ENCODE assay signal across 24 cellular contexts in genomic region chr2:71941731-71942575, GRCh38.
DNase-seq lines count a peak whose midpoint lies in the region; ATAC-seq and TF ChIP-seq lines count a peak whose summit lies in the region.
"Had no signal": no experiment of that assay in that cellular context is flagged by ENCODE, and none has a peak within 500 bp of the region (broad histone marks: within the 10 kb centered on the region; RNA-seq: fewer than 3 reads in every experiment).

No MANE protein-coding gene starts in this region.

- no peaks in the 10 kb centered on the region for H4K20me1 ChIP-seq in H9 (ENCODE audit: control insufficient read depth, insufficient read depth, insufficient read length)
- 0 out of 2 replicates have a peak, but pooled peaks cover 3% of the 10 kb centered on the region for H4K20me1 ChIP-seq in Karpas-422 (ENCODE audit: insufficient read depth, low read depth, low read length)

- H3K79me2 ChIP-seq in H9 (ENCODE audit: insufficient read depth, low read length) (no peaks in the 10 kb centered on the region), Karpas-422 (ENCODE audit: low read length) (no peaks in the 10 kb centered on the region)

- no peaks in the 10 kb centered on the region for H3K9me2 ChIP-seq in Karpas-422 (replicated peaks; ENCODE audit: insufficient read depth, low read length)

- H2AFZ ChIP-seq in H9 (ENCODE audit: low read length) (no peak overlapping the region), Karpas-422 (ENCODE audit: low read length) (no peak overlapping the region)

- H3K4me1 Mint-ChIP-seq in H9 (peaks cover 5 to 9% of the 10 kb centered on the region in 2 experiments), glutamatergic neuron (ENCODE audit: low read depth, unreplicated experiment) (peaks cover 45% of the 10 kb centered on the region)
- H3K4me1 Mint-ChIP-seq: CD14-positive monocyte; naive thymus-derived CD8-positive, alpha-beta T cell had no signal

- no peak overlapping the region for H3K56ac ChIP-seq in H9 (ENCODE audit: insufficient read length, low read depth, low read length)

- no peaks in the 10 kb centered on the region for H3K79me1 ChIP-seq in H9 (ENCODE audit: insufficient read depth, low read depth, low read length, poor library complexity, severe bottlenecking)

- no peak for ATAC-seq in HG02981 (IDR thresholded peaks at IDR 0.05; ENCODE audit: unreplicated experiment)
- ATAC-seq: naive thymus-derived CD8-positive, alpha-beta T cell had no signal

- H3K27me3 ChIP-seq in H9 (ENCODE audit: insufficient read depth, low read length) (no peaks in the 10 kb centered on the region), Karpas-422 (ENCODE audit: low read length) (no peaks in the 10 kb centered on the region)
- H3K27me3 ChIP-seq: tibial artery had no signal

- no peak overlapping the region for H3K18ac ChIP-seq in H9 (ENCODE audit: insufficient read length, low read depth, low read length)

- H3K9me3 ChIP-seq in H9 (ENCODE audit: control insufficient read depth, low read depth, low read length) (no peaks in the 10 kb centered on the region), Karpas-422 (ENCODE audit: low read length) (no peaks in the 10 kb centered on the region)
- H3K9me3 ChIP-seq: tibial artery had no signal

- H3K36me3 ChIP-seq in Karpas-422 (ENCODE audit: insufficient read depth, low read length), result no peaks in the 10 kb centered on the region
- H3K36me3 ChIP-seq: tibial artery had no signal

- no peak overlapping the region for H3K23ac ChIP-seq in H9 (ENCODE audit: insufficient read length, low read depth, low read length)

- no peak overlapping the region for H2BK12ac ChIP-seq in H9 (ENCODE audit: insufficient read length, low read depth, low read length)

- H3K4ac ChIP-seq in H9 (ENCODE audit: low read depth, low read length), result no peak overlapping the region

- no peak overlapping the region for H4K5ac ChIP-seq in H9 (ENCODE audit: insufficient read length, low read depth, low read length)

- no peak overlapping the region for H2BK120ac ChIP-seq in H9 (ENCODE audit: low read depth, low read length, poor library complexity, severe bottlenecking)

- no peak overlapping the region for H2AK5ac ChIP-seq in H9 (ENCODE audit: insufficient read length, low read length)

- no peak overlapping the region for H2BK20ac ChIP-seq in H9 (ENCODE audit: low read depth, low read length, poor library complexity, severe bottlenecking)

- no peak overlapping the region for H2BK5ac ChIP-seq in H9 (ENCODE audit: insufficient read length, low read length)

- no peaks in the 10 kb centered on the region for H3K23me2 ChIP-seq in H9 (ENCODE audit: insufficient read length, low read depth, low read length, poor library complexity, severe bottlenecking)

- H3K27me3 Mint-ChIP-seq in H9 (ENCODE audit: low read depth) (peaks cover 16% of the 10 kb centered on the region), glutamatergic neuron (ENCODE audit: unreplicated experiment) (peaks cover 19% of the 10 kb centered on the region)
- H3K27me3 Mint-ChIP-seq: dendritic cell treated with granulocyte-macrophage colony-stimulating factor and Interleukin-4, amounts not matched to agents 40 ng/mL and 50 ng/mL, for 4 days had no signal

- no CpG with 5 or more reads among the region's 11 CpGs for WGBS in H9 (ENCODE audit: extremely low coverage, insufficient read length, low lambda C conversion rate)

- H3K4me2 ChIP-seq in H9 (ENCODE audit: insufficient read depth, insufficient read length, low read length), result no peak overlapping the region
- no peak overlapping the region for H3K4me2 ChIP-seq in Karpas-422 (ENCODE audit: low read depth, low read length, poor library complexity, severe bottlenecking)

- H3T11ph ChIP-seq in H9 (ENCODE audit: low read length), result no peak overlapping the region

- H2BK15ac ChIP-seq in H9 (ENCODE audit: low read depth, low read length), result no peak overlapping the region

- H3K27ac ChIP-seq in H9 (ENCODE audit: insufficient read length, low read depth, low read length) (no peak overlapping the region), Karpas-422 (ENCODE audit: low read length) (no peak overlapping the region)

- H3K4me3 ChIP-seq in Karpas-422 (ENCODE audit: low read length), result no peak overlapping the region
- H3K4me3 ChIP-seq: tibial artery had no signal

- H3K36me3 Mint-ChIP-seq in H9 (ENCODE audit: insufficient read depth in 1 of 3, low read depth in 3 of 3) (no peaks in the 10 kb centered on the region; a peak in 2 of 7 replicates), glutamatergic neuron (ENCODE audit: unreplicated experiment) (peaks cover 4% of the 10 kb centered on the region)
- H3K36me3 Mint-ChIP-seq: CD14-positive monocyte; naive thymus-derived CD8-positive, alpha-beta T cell had no signal

- H3K4me1 ChIP-seq in H9 (ENCODE audit: insufficient read depth, low read length) (no peaks in the 10 kb centered on the region), Karpas-422 (ENCODE audit: low read length) (no peaks in the 10 kb centered on the region)

- H3K4me3 Mint-ChIP-seq in H9 (no peak overlapping the region), glutamatergic neuron (ENCODE audit: unreplicated experiment) (peak overlapping the region; percentile 64)
- H3K4me3 Mint-ChIP-seq: dendritic cell treated with granulocyte-macrophage colony-stimulating factor and Interleukin-4, amounts not matched to agents 40 ng/mL and 50 ng/mL, for 4 days; HFFc6; naive thymus-derived CD8-positive, alpha-beta T cell had no signal

- H3K27ac Mint-ChIP-seq in H9 (no peak overlapping the region), glutamatergic neuron (ENCODE audit: unreplicated experiment) (peak overlapping the region; percentile 89)
- H3K27ac Mint-ChIP-seq: CD14-positive monocyte; dendritic cell treated with granulocyte-macrophage colony-stimulating factor and Interleukin-4, amounts not matched to agents 40 ng/mL and 50 ng/mL, for 4 days; HFFc6; naive thymus-derived CD8-positive, alpha-beta T cell had no signal

- H4K8ac ChIP-seq in H9 (replicated peaks; ENCODE audit: insufficient read length, low read depth, low read length), result no peak overlapping the region

- peaks cover 0 to 2% of the 10 kb centered on the region in 2 experiments; a peak in 1 of 5 replicates for H3K9me3 Mint-ChIP-seq in H9
- H3K9me3 Mint-ChIP-seq in glutamatergic neuron (ENCODE audit: unreplicated experiment), result peaks cover 21% of the 10 kb centered on the region
- H3K9me3 Mint-ChIP-seq: dendritic cell treated with granulocyte-macrophage colony-stimulating factor and Interleukin-4, amounts not matched to agents 40 ng/mL and 50 ng/mL, for 4 days; HFFc6; naive thymus-derived CD8-positive, alpha-beta T cell had no signal

- no peak for TF ChIP-seq CTCF in H9 (conservative IDR thresholded peaks at IDR 0.05)
- no peak for TF ChIP-seq CTCF in glutamatergic neuron (IDR thresholded peaks at IDR 0.05; ENCODE audit: partially characterized antibody, unreplicated experiment)

- no peak overlapping the region for H4K91ac ChIP-seq in H9 (ENCODE audit: insufficient read length, low read depth, low read length)

- H3K14ac ChIP-seq in H9 (ENCODE audit: insufficient read depth, low read length), result no peak overlapping the region; the same call in 1 of the 2 replicates

- no peak overlapping the region for H3K9ac ChIP-seq in H9 (ENCODE audit: extremely low read depth, insufficient read length, low read length)
- H3K9ac ChIP-seq in Karpas-422 (ENCODE audit: low read length), result no peak overlapping the region

- peak; percentile 10 for DNase-seq in NCI-H2171 treated with DMSO at 0.1 percent for 48 hours (lab: John Stamatoyannopoulos, UW)
- DNase-seq in NCI-H2171 (lab: John Stamatoyannopoulos, UW), result no peak
- peak; percentile 8 for DNase-seq in H9
- peak; percentile 57 for DNase-seq in glutamatergic neuron
- peak; percentile 4 for DNase-seq in stimulated activated CD8-positive, alpha-beta memory T cell treated with anti-CD3 and anti-CD28 coated beads, Interleukin-4, amount 100 ng/mL, for 48 hours
- DNase-seq in Karpas-422, result no peak
- DNase-seq in NCI-H774 (lab: John Stamatoyannopoulos, UW), result no peak
- DNase-seq: activated CD4-positive, alpha-beta T cell treated with anti-CD3 and anti-CD28 coated beads, Interleukin-2, amount 50 U/mL, for 1 hour; activated naive CD4-positive, alpha-beta T cell; DMS 273 treated with DMSO at 0.1 percent for 48 hours; foreskin melanocyte; HFFc6; kidney glomerular epithelial cell; mesenchymal stem cell; naive thymus-derived CD8-positive, alpha-beta T cell; NCI-H1105 treated with DMSO at 0.1 percent for 48 hours; NCI-H82; SIG-M5; stimulated activated CD4-positive, alpha-beta T cell treated with anti-CD3 and anti-CD28 coated beads, Interleukin-2, amount 100 ng/mL, for 24 hours; stimulated activated naive CD4-positive, alpha-beta T cell treated with Interleukin-2 at 50 U/mL for 16 hours had no signal

Comparison
In these comparisons a context has a peak if more than half of its experiments do, and no peak if none do; other contexts are left out.
1. DNase-seq: peak in NCI-H2171 treated with DMSO at 0.1 percent for 48 hours (single experiment), H9 (single experiment), glutamatergic neuron (single experiment) and stimulated activated CD8-positive, alpha-beta memory T cell treated with anti-CD3 and anti-CD28 coated beads, Interleukin-4, amount 100 ng/mL, for 48 hours (single experiment); none in NCI-H2171 (single experiment), Karpas-422 (single experiment) and NCI-H774 (single experiment).